ENCODE assay signal across 22 cellular contexts in the genomic region with DNA sequence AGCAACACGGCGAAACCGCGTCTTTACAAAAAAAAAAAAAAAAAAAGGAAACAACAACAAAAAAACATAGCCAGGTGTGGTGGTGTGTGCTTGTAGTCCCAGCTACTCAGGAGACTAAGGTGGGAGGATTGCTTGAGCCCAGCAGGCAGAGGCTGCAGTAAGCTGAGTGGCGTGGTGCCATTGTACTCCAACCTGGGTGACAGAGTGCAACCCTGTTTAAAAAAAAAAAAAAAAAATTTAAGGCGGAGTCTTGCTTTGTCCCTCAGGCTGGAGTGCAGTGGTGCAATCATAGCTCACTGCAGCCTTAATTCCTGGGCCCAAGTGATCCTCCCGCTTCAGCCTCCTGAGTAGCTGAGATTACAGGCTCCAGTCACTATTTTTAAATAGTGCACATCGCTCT. TPM values are rescaled to one million over a fixed set of nuclear protein-coding genes. Genes with fewer than 3 reads are reported as not detected.
"Had no signal": no experiment of that assay in that cellular context is flagged by ENCODE, and none has a peak within 500 bp of the region (broad histone marks: within the 10 kb centered on the region; RNA-seq: fewer than 3 reads in every experiment).

No MANE protein-coding gene starts in this region.

- H3K36me3 Mint-ChIP-seq: activated naive CD4-positive, alpha-beta T cell treated with anti-CD3 and anti-CD28 coated beads, Interleukin-2, amount 10 ng/mL, durations not matched to agents 7 days and 5 days; type B pancreatic cell had no signal

- H3K9me3 Mint-ChIP-seq: activated naive CD4-positive, alpha-beta T cell treated with anti-CD3 and anti-CD28 coated beads, Interleukin-2, amount 10 ng/mL, durations not matched to agents 7 days and 5 days; effector memory CD8-positive, alpha-beta T cell; stimulated activated naive CD8-positive, alpha-beta T cell treated with anti-CD3 and anti-CD28 coated beads, Interleukin-15, Interleukin-2, amounts not matched to agents 100 ng/mL and 50 ng/mL, for 24 hours; type B pancreatic cell had no signal

- H3K27ac ChIP-seq: ascending aorta, foreskin keratinocyte, prostate gland, suprapubic skin had no signal

- H3K4me3 ChIP-seq: ascending aorta, lung, prostate gland, suprapubic skin had no signal

- H3K9me3 ChIP-seq: ascending aorta, prostate gland, suprapubic skin had no signal

- H3K4me1 ChIP-seq: foreskin keratinocyte, prostate gland had no signal

- H3K36me3 ChIP-seq: ascending aorta, prostate gland, suprapubic skin had no signal

- H3K27ac Mint-ChIP-seq: activated naive CD4-positive, alpha-beta T cell treated with anti-CD3 and anti-CD28 coated beads, Interleukin-2, amount 10 ng/mL, durations not matched to agents 7 days and 5 days; effector memory CD8-positive, alpha-beta T cell; stimulated activated naive CD8-positive, alpha-beta T cell treated with anti-CD3 and anti-CD28 coated beads, Interleukin-15, Interleukin-2, amounts not matched to agents 100 ng/mL and 50 ng/mL, for 24 hours; type B pancreatic cell had no signal

- H3K4me3 Mint-ChIP-seq: activated naive CD4-positive, alpha-beta T cell treated with anti-CD3 and anti-CD28 coated beads, Interleukin-2, amount 10 ng/mL, durations not matched to agents 7 days and 5 days; effector memory CD8-positive, alpha-beta T cell; stimulated activated naive CD8-positive, alpha-beta T cell treated with anti-CD3 and anti-CD28 coated beads, Interleukin-15, Interleukin-2, amounts not matched to agents 100 ng/mL and 50 ng/mL, for 24 hours had no signal

- DNase-seq: activated CD4-positive, alpha-beta T cell treated with anti-CD3 and anti-CD28 coated beads, Interleukin-2, amount 50 U/mL, for 4 hours; activated CD4-positive, CD25-positive, alpha-beta regulatory T cell treated with anti-CD3 and anti-CD28 coated beads, Interleukin-2, amount 50 U/mL, for 72 hours; activated naive CD4-positive, alpha-beta T cell treated with anti-CD3 and anti-CD28 coated beads, Interleukin-2, amount 10 ng/mL, durations not matched to agents 7 days and 5 days; activated T-cell treated with anti-CD3 and anti-CD28 coated beads for 4 hours; dermis blood vessel endothelial cell; effector memory CD8-positive, alpha-beta T cell; foreskin keratinocyte; glutamatergic neuron; hypothalamus; midbrain; right cardiac atrium; T-helper 9 cell had no signal

RNA-seq across cellular contexts. Expression of a gene that starts 18.2 kb away (rescaled TPM):
- total RNA-seq: ascending aorta, bronchial epithelial cell, foreskin keratinocyte had no signal

RNA-seq across cellular contexts. Expression of a gene that starts 21.1 kb away (rescaled TPM):
- total RNA-seq: ascending aorta, bronchial epithelial cell, dermis blood vessel endothelial cell, foreskin keratinocyte, myocyte, omental fat pad, prostate gland, right cardiac atrium, suprapubic skin had no signal
- polyA plus RNA-seq: foreskin keratinocyte, neural cell, right cardiac atrium had no signal

RNA-seq across cellular contexts. Expression of a gene that starts 40.5 kb away (rescaled TPM):
- total RNA-seq: foreskin keratinocyte had no signal
- polyA plus RNA-seq: neural cell had no signal
